ENCODE assay signal across 3 cellular contexts in the genomic region with DNA sequence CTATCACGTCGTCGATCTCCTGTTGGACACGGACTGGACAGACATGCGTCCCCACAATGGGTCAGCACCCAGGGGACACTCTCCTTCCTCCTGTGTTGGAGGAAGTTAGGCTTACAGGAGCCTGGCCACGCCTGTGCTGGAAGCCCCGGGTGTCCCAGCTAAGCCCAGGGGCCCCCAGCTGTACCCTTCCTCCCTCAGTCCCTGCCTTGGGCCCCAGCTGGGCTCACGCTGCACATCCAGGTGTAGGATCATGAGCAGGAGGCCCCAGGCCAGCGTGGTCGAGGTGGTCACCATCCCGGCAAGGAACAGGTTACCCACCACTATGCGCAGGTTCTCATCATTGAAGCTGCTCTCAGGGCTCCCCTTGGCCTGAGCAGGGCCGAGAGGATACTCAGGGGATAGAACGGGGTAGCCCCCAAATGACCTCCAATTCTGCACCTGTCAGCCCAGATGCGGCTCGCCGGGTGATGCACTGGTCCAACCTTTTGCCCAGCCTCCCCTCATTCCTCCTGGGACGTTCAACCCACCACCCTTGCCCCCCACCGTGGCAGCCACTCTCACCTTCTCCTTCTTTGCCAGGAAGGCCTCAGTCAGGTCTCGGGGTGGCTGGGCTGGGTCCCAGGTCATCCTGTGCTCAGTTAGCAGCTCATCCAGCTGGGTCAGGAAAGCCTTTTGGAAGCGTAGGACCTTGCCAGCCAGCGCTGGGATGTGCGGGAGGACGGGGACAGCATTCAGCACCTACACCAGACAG. TPM values are rescaled to one million over a fixed set of nuclear protein-coding genes. Genes with fewer than 3 reads are reported as not detected.
"Had no signal": no experiment of that assay in that cellular context is flagged by ENCODE, and none has a peak within 500 bp of the region (broad histone marks: within the 10 kb centered on the region; RNA-seq: fewer than 3 reads in every experiment).

No MANE protein-coding gene starts in this region.

RNA-seq across cellular contexts. Expression of gene CYP2D6, which starts 10.9 kb away (rescaled TPM):
- total RNA-seq: left ventricle myocardium superior, myocyte had no signal
- polyA plus RNA-seq: immature natural killer cell had no signal
